Comparison of ENCODE assay signal across 25 cellular contexts in the genomic region with DNA sequence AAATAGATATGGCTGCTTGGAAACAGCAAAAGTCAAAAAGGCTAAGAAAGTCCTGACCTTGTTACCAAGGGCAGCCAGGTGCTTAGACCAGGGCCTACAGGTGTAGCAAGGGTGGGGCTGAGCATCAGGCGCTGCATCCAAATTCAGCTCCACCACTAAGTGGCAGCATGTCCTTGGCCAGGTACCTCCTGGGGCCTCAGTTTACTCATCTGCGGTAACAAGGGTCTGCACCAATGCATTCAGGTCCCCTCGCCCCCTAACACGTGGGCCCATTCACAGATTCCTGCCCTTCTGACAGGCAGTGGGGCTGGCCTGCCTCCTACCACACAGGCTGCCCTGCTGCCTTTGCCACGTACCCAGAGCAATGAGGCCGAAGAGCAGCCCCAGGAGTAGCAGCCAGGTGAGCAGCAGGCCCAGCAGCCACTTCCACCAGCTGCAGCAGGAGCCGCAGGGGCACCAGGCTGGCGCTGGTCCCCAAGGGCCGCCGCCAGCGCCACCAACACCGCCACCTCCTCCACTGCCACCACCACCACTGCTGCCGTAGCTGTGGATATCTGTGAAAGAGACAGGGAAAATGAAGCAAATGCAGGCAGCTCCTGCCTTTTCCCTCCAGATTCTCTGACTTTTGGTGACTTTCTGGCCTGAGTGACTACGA. TPM values are rescaled to one million over a fixed set of nuclear protein-coding genes. Genes with fewer than 3 reads are reported as not detected.
"Had no signal": no experiment of that assay in that cellular context is flagged by ENCODE, and none has a peak within 500 bp of the region (broad histone marks: within the 10 kb centered on the region; RNA-seq: fewer than 3 reads in every experiment).

No MANE protein-coding gene starts in this region.

- FAIRE-seq: endometrium, pancreas had no signal

- H3K9me3 ChIP-seq: gastroesophageal sphincter, heart left ventricle, neutrophil, pancreas, thyroid gland had no signal

- H3K36me3 Mint-ChIP-seq: activated naive CD4-positive, alpha-beta T cell treated with anti-CD3 and anti-CD28 coated beads, Interleukin-2, amount 10 ng/mL, durations not matched to agents 7 days and 5 days; brain; immature natural killer cell; memory B cell; naive thymus-derived CD4-positive, alpha-beta T cell; T-cell had no signal

- ATAC-seq: activated CD8-positive, alpha-beta T cell treated with anti-CD3 and anti-CD28 coated beads for 36 hours; activated naive CD8-positive, alpha-beta T cell treated with anti-CD3 and anti-CD28 coated beads, Interleukin-2, amount 50 U/mL, for 24 hours; activated T-helper 17 cell treated with anti-CD3 and anti-CD28 coated beads, Interleukin-2, amount 50 U/mL, for 72 hours; esophagus mucosa; gastroesophageal sphincter; heart left ventricle; naive thymus-derived CD4-positive, alpha-beta T cell; pancreas; sciatic nerve; T-cell had no signal

- DNase-seq: activated CD4-positive, alpha-beta T cell treated with anti-CD3 and anti-CD28 coated beads, Interleukin-2, amount 10 ng/mL, durations not matched to agents 24 days and 14 days; activated CD8-positive, alpha-beta T cell treated with anti-CD3 and anti-CD28 coated beads for 36 hours; activated naive CD4-positive, alpha-beta T cell treated with anti-CD3 and anti-CD28 coated beads, Interleukin-2, amount 10 ng/mL, durations not matched to agents 7 days and 5 days; activated naive CD8-positive, alpha-beta T cell treated with anti-CD3 and anti-CD28 coated beads, Interleukin-2, amount 50 U/mL, for 24 hours; activated T-cell treated with anti-CD3 and anti-CD28 coated beads, Interleukin-2, amount 50 U/mL, for 1 hour; anterior cingulate cortex; caudate nucleus; dorsolateral prefrontal cortex; immature natural killer cell; naive thymus-derived CD4-positive, alpha-beta T cell; pancreas; stimulated activated CD4-positive, alpha-beta T cell treated with anti-CD3 and anti-CD28 coated beads, Interleukin-4, amount 100 ng/mL, for 1 hour; T-cell; T-helper 9 cell; thyroid gland had no signal

- H3K4me2 ChIP-seq: smooth muscle cell had no signal

- H3K27me3 Mint-ChIP-seq: activated CD8-positive, alpha-beta T cell treated with anti-CD3 and anti-CD28 coated beads for 36 hours; activated naive CD8-positive, alpha-beta T cell treated with anti-CD3 and anti-CD28 coated beads, Interleukin-2, amount 50 U/mL, for 24 hours; activated T-helper 17 cell treated with anti-CD3 and anti-CD28 coated beads, Interleukin-2, amount 50 U/mL, for 72 hours; T-cell had no signal

- H3K4me1 Mint-ChIP-seq: activated CD4-positive, alpha-beta T cell treated with anti-CD3 and anti-CD28 coated beads, Interleukin-2, amount 10 ng/mL, durations not matched to agents 24 days and 14 days; activated naive CD4-positive, alpha-beta T cell treated with anti-CD3 and anti-CD28 coated beads, Interleukin-2, amount 10 ng/mL, durations not matched to agents 7 days and 5 days; activated naive CD8-positive, alpha-beta T cell treated with anti-CD3 and anti-CD28 coated beads, Interleukin-2, amount 50 U/mL, for 24 hours; activated T-helper 17 cell treated with anti-CD3 and anti-CD28 coated beads, Interleukin-2, amount 50 U/mL, for 72 hours; brain; immature natural killer cell; naive thymus-derived CD4-positive, alpha-beta T cell; T-cell had no signal

- H3K27ac ChIP-seq: dorsolateral prefrontal cortex, gastroesophageal sphincter, heart left ventricle, neutrophil, pancreas, thyroid gland had no signal

- H3K27me3 ChIP-seq: dorsolateral prefrontal cortex, gastroesophageal sphincter, heart left ventricle, neutrophil, pancreas, thyroid gland had no signal

- H3K27ac Mint-ChIP-seq: activated CD4-positive, alpha-beta T cell treated with anti-CD3 and anti-CD28 coated beads, Interleukin-2, amount 10 ng/mL, durations not matched to agents 24 days and 14 days; activated CD8-positive, alpha-beta T cell treated with anti-CD3 and anti-CD28 coated beads for 36 hours; activated naive CD4-positive, alpha-beta T cell treated with anti-CD3 and anti-CD28 coated beads, Interleukin-2, amount 10 ng/mL, durations not matched to agents 7 days and 5 days; activated naive CD8-positive, alpha-beta T cell treated with anti-CD3 and anti-CD28 coated beads, Interleukin-2, amount 50 U/mL, for 24 hours; activated T-helper 17 cell treated with anti-CD3 and anti-CD28 coated beads, Interleukin-2, amount 50 U/mL, for 72 hours; memory B cell; T-cell had no signal

- H3K4me3 Mint-ChIP-seq: activated CD4-positive, alpha-beta T cell treated with anti-CD3 and anti-CD28 coated beads, Interleukin-2, amount 10 ng/mL, durations not matched to agents 24 days and 14 days; activated CD8-positive, alpha-beta T cell treated with anti-CD3 and anti-CD28 coated beads for 36 hours; activated naive CD4-positive, alpha-beta T cell treated with anti-CD3 and anti-CD28 coated beads, Interleukin-2, amount 10 ng/mL, durations not matched to agents 7 days and 5 days; activated naive CD8-positive, alpha-beta T cell treated with anti-CD3 and anti-CD28 coated beads, Interleukin-2, amount 50 U/mL, for 24 hours; activated T-helper 17 cell treated with anti-CD3 and anti-CD28 coated beads, Interleukin-2, amount 50 U/mL, for 72 hours; brain; immature natural killer cell; memory B cell; naive thymus-derived CD4-positive, alpha-beta T cell; T-cell had no signal

- H3K36me3 ChIP-seq: gastroesophageal sphincter, heart left ventricle, neutrophil, pancreas, thyroid gland had no signal

- H3K4me3 ChIP-seq: dorsolateral prefrontal cortex, gastroesophageal sphincter, heart left ventricle, pancreas, smooth muscle cell, thyroid gland had no signal

- H3K4me1 ChIP-seq: gastroesophageal sphincter, heart left ventricle, pancreas, thyroid gland had no signal

RNA-seq across cellular contexts. Expression of a gene that starts 28.9 kb away (rescaled TPM):
- total RNA-seq: activated CD4-positive, alpha-beta T cell treated with anti-CD3 and anti-CD28 coated beads, Interleukin-2, amount 10 ng/mL, durations not matched to agents 24 days and 14 days; activated CD8-positive, alpha-beta T cell treated with anti-CD3 and anti-CD28 coated beads for 36 hours; activated T-helper 17 cell treated with anti-CD3 and anti-CD28 coated beads, Interleukin-2, amount 50 U/mL, for 72 hours; naive thymus-derived CD4-positive, alpha-beta T cell had no signal
- polyA plus RNA-seq: immature natural killer cell; naive thymus-derived CD4-positive, alpha-beta T cell had no signal
